8 cellular contexts compared by ENCODE assay signal in the genomic region with DNA sequence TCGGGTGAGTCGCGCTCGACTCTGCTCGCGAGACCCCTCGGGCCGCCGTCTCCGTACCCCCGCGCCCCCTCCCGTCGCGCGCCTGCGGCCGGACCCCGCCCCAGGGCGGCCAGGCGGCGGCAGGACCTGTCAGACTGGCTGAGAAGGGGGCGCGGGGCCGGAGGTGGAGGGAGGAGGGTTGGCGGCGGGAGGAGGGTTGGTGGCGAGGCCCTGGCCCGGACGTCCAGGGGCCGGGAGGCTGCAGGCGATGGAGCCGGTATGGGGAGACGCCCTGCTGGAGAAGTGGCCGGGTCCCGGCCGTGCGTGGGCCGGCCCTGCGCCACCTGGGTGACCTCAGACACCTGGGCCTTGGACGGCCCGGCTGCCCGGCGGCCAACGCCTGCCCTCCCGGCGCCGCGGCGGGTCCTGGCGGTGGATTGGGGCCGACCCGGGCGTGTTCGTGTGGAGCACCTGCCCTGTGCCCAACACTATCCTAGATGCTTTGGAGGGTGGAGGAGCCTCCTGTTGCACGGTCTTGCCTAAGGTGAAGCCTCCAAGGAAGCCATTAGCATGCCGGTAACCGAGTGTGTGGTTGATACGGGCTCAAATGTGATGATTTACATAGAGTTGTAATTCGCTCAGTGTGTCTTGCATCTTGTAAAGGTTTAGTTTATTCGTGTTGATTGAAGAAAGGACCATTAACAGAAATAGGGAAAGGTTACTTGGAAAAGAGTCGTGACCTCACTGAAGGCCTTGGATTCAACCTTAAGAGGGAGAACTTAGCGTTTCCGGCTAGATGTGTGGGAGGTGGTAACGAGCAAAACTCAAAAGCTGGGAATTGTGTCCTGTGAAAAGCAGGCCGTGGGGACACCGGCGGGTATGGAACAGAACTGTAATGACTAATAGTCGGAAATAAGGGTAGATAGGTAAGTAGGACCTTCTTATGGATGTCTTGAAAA. TPM values are rescaled to one million over a fixed set of nuclear protein-coding genes. Genes with fewer than 3 reads are reported as not detected.
DNase-seq lines count a peak whose midpoint lies in the region; ATAC-seq and TF ChIP-seq lines count a peak whose summit lies in the region.

No MANE protein-coding gene starts in this region.

- H3K9ac ChIP-seq in iPS-20b (ENCODE audit: low read depth, low read length), result peak overlapping the region; percentile 86; the same call in 1 of the 2 replicates

- no peaks in the 10 kb centered on the region for H3K27me3 ChIP-seq in iPS-20b (ENCODE audit: insufficient read depth, low read length)

- H3K4me1 ChIP-seq in iPS-20b (ENCODE audit: insufficient read depth, low read length), result peaks cover 13% of the 10 kb centered on the region

- no peaks in the 10 kb centered on the region for H3K9me3 ChIP-seq in iPS-20b (ENCODE audit: insufficient read depth, low read depth, low read length)

- TF ChIP-seq CTCF in GM10266 (IDR thresholded peaks at IDR 0.05; ENCODE audit: control insufficient read depth, insufficient read depth, low read depth, missing control alignments), result no peak

- ATAC-seq in GM18520 (IDR thresholded peaks at IDR 0.05; ENCODE audit: unreplicated experiment), result peak; percentile 15
- peak; percentile 25 for ATAC-seq in HG02840 (IDR thresholded peaks at IDR 0.05; ENCODE audit: low FRiP score, unreplicated experiment)

- peaks cover 16% of the 10 kb centered on the region; the same call in 1 of the 2 replicates for H3K36me3 ChIP-seq in iPS-20b (ENCODE audit: insufficient read depth, low read depth, low read length)

- DNase-seq in astrocyte of the hippocampus (ENCODE audit: low read depth, low spot score) (peak; percentile 54), DMS79 treated with DMSO at 0.1 percent for 48 hours (lab: John Stamatoyannopoulos, UW) (no peak), GM10266 (ENCODE audit: extremely low spot score) (no peak)
- DNase-seq in stimulated activated CD4-positive, alpha-beta T cell treated with anti-CD3 and anti-CD28 coated beads, Interleukin-1b, Interleukin-23, amount 100 ng/mL, for 48 hours, result peak; percentile 46

- H3K27ac ChIP-seq in iPS-20b (ENCODE audit: low read length), result no peak overlapping the region

- H3K4me3 ChIP-seq in iPS-20b (ENCODE audit: low read length), result peak overlapping the region; percentile 75

TF ChIP-seq in PFSK-1, 5 proteins besides CTCF, POLR2A, EP300 and RAD21:
- TF ChIP-seq FOXP2 (optimal IDR thresholded peaks at IDR 0.05; ENCODE audit: borderline replicate concordance, extremely low read depth, extremely low read length, insufficient read depth) (no peak), POLR2AphosphoS5 (IDR thresholded peaks at IDR 0.05; ENCODE audit: low read depth, low read length) (no peak), SIN3A (IDR thresholded peaks at IDR 0.05; ENCODE audit: borderline replicate concordance, insufficient read depth, low read length) (peak; percentile 53; the same call in 1 of the 2 replicates), TAF1 (IDR thresholded peaks at IDR 0.05; ENCODE audit: borderline replicate concordance, insufficient read depth, low read length) (no peak)
- TF ChIP-seq, protein P1, sequence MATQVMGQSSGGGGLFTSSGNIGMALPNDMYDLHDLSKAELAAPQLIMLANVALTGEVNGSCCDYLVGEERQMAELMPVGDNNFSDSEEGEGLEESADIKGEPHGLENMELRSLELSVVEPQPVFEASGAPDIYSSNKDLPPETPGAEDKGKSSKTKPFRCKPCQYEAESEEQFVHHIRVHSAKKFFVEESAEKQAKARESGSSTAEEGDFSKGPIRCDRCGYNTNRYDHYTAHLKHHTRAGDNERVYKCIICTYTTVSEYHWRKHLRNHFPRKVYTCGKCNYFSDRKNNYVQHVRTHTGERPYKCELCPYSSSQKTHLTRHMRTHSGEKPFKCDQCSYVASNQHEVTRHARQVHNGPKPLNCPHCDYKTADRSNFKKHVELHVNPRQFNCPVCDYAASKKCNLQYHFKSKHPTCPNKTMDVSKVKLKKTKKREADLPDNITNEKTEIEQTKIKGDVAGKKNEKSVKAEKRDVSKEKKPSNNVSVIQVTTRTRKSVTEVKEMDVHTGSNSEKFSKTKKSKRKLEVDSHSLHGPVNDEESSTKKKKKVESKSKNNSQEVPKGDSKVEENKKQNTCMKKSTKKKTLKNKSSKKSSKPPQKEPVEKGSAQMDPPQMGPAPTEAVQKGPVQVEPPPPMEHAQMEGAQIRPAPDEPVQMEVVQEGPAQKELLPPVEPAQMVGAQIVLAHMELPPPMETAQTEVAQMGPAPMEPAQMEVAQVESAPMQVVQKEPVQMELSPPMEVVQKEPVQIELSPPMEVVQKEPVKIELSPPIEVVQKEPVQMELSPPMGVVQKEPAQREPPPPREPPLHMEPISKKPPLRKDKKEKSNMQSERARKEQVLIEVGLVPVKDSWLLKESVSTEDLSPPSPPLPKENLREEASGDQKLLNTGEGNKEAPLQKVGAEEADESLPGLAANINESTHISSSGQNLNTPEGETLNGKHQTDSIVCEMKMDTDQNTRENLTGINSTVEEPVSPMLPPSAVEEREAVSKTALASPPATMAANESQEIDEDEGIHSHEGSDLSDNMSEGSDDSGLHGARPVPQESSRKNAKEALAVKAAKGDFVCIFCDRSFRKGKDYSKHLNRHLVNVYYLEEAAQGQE (IDR thresholded peaks at IDR 0.05; ENCODE audit: insufficient read depth in 1 of 2, low read depth in 2 of 2, low read length in 2 of 2), result no peak

RNA-seq across cellular contexts. Expression of a gene that starts 0.6 kb away (rescaled TPM):
- polyA plus RNA-seq in PFSK-1 (2012; ENCODE audit: insufficient read length, low read depth), result 144 TPM

RNA-seq across cellular contexts. Expression of a gene that starts 14.9 kb away (rescaled TPM):
- polyA plus RNA-seq in PFSK-1 (2012; ENCODE audit: insufficient read length, low read depth), result 112 TPM

RNA-seq across cellular contexts. Expression of a gene that starts 42.7 kb away (rescaled TPM):
- not detected for polyA plus RNA-seq in PFSK-1 (2012; ENCODE audit: insufficient read length, low read depth)

Comparison
In these comparisons a context has a peak if more than half of its experiments do, and no peak if none do; other contexts are left out.
1. DNase-seq: peak in astrocyte of the hippocampus (single experiment) and stimulated activated CD4-positive, alpha-beta T cell treated with anti-CD3 and anti-CD28 coated beads, Interleukin-1b, Interleukin-23, amount 100 ng/mL, for 48 hours (single experiment); none in DMS79 treated with DMSO at 0.1 percent for 48 hours (single experiment) and GM10266 (single experiment).